In the genomic region with DNA sequence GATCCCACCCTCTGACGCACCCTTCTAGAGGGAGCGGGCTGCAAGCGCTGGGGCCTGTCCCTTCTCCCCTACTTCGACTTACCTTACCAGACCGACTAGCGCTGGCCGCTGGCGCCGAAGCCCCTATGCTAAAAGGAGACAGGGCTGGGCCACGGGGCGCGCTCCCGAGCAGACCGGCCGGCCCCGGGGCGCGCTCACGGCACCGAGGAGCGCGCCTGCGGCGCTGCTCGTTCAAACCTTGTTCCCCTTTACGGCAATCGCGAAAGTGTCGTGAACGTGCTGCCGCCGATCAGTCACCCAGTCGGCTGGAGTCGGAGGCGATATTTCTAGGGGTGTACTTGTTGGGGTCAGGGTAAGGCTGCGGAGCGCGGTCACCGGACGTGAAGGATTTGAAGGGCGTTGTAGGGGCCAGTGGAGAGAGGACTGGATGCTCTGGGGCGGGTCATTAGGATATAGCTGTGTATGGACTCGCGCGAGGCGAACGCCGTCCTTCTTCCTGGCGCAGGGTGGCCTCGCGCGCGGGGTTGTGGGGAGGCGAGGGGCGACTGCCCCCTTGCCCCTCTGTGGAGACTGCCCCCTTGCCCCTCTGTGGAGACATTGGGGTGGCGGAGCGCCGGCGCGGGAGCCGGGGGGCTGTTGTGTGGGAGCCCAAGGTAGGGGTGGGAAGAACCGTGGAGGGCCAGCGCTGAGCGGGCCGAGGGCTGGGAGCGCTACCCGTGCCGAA, we compare ENCODE assay signal across 1 cellular context.
A peak's percentile ranks its signal among the peaks of the same experiment; 100 is the strongest.
TF ChIP-seq lines count a peak whose summit lies in the region.

A gene (plus strand): TSS at position 268 of the 724 bp plus-strand sequence. CDS start 7,492 bp downstream, outside the sequence.
A gene (minus strand): TSS at position 138 of the 724 bp plus-strand sequence. CDS start 8,539 bp downstream, outside the sequence.

TF ChIP-seq in K562, 482 proteins besides CTCF, POLR2A, EP300 and RAD21 (continued from another document and continues in another):
- TF ChIP-seq, protein P1, sequence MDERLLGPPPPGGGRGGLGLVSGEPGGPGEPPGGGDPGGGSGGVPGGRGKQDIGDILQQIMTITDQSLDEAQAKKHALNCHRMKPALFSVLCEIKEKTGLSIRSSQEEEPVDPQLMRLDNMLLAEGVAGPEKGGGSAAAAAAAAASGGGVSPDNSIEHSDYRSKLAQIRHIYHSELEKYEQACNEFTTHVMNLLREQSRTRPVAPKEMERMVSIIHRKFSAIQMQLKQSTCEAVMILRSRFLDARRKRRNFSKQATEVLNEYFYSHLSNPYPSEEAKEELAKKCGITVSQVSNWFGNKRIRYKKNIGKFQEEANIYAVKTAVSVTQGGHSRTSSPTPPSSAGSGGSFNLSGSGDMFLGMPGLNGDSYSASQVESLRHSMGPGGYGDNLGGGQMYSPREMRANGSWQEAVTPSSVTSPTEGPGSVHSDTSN (CRISPR knock-in tag; IDR thresholded peaks at IDR 0.05; ENCODE audit: low read depth), result no peak
- TF ChIP-seq, protein P1 (tag; conservative IDR thresholded peaks at IDR 0.05; ENCODE audit: low read depth), result peak; percentile 33; the same call in 1 of the 2 replicates
- TF ChIP-seq MED1 (CRISPR knock-in tag; IDR thresholded peaks at IDR 0.05; ENCODE audit: borderline replicate concordance), result no peak
- TF ChIP-seq ZNF3 (CRISPR knock-in tag; IDR thresholded peaks at IDR 0.05), result no peak
- TF ChIP-seq KLF6 (CRISPR knock-in tag; IDR thresholded peaks at IDR 0.05; ENCODE audit: borderline replicate concordance), result no peak
- no peak for TF ChIP-seq U2AF2 (optimal IDR thresholded peaks at IDR 0.05; ENCODE audit: low read depth, low read length)
- TF ChIP-seq POLR2H (tag; IDR thresholded peaks at IDR 0.05; ENCODE audit: low read depth), result peak; percentile 53
- TF ChIP-seq HDAC2 (IDR thresholded peaks at IDR 0.05), result peak; percentile 85
- TF ChIP-seq, protein P2, sequence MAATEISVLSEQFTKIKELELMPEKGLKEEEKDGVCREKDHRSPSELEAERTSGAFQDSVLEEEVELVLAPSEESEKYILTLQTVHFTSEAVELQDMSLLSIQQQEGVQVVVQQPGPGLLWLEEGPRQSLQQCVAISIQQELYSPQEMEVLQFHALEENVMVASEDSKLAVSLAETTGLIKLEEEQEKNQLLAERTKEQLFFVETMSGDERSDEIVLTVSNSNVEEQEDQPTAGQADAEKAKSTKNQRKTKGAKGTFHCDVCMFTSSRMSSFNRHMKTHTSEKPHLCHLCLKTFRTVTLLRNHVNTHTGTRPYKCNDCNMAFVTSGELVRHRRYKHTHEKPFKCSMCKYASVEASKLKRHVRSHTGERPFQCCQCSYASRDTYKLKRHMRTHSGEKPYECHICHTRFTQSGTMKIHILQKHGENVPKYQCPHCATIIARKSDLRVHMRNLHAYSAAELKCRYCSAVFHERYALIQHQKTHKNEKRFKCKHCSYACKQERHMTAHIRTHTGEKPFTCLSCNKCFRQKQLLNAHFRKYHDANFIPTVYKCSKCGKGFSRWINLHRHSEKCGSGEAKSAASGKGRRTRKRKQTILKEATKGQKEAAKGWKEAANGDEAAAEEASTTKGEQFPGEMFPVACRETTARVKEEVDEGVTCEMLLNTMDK (IDR thresholded peaks at IDR 0.05; ENCODE audit: borderline replicate concordance, insufficient read depth, low read depth, low read length, poor library complexity, severe bottlenecking), result no peak
- TF ChIP-seq SLC30A9 (CRISPR knock-in tag; IDR thresholded peaks at IDR 0.05), result no peak
- TF ChIP-seq PYGO2 (tag; IDR thresholded peaks at IDR 0.05), result no peak
- TF ChIP-seq HNRNPUL1 (IDR thresholded peaks at IDR 0.05; ENCODE audit: low read length), result no peak
- TF ChIP-seq, protein P3, sequence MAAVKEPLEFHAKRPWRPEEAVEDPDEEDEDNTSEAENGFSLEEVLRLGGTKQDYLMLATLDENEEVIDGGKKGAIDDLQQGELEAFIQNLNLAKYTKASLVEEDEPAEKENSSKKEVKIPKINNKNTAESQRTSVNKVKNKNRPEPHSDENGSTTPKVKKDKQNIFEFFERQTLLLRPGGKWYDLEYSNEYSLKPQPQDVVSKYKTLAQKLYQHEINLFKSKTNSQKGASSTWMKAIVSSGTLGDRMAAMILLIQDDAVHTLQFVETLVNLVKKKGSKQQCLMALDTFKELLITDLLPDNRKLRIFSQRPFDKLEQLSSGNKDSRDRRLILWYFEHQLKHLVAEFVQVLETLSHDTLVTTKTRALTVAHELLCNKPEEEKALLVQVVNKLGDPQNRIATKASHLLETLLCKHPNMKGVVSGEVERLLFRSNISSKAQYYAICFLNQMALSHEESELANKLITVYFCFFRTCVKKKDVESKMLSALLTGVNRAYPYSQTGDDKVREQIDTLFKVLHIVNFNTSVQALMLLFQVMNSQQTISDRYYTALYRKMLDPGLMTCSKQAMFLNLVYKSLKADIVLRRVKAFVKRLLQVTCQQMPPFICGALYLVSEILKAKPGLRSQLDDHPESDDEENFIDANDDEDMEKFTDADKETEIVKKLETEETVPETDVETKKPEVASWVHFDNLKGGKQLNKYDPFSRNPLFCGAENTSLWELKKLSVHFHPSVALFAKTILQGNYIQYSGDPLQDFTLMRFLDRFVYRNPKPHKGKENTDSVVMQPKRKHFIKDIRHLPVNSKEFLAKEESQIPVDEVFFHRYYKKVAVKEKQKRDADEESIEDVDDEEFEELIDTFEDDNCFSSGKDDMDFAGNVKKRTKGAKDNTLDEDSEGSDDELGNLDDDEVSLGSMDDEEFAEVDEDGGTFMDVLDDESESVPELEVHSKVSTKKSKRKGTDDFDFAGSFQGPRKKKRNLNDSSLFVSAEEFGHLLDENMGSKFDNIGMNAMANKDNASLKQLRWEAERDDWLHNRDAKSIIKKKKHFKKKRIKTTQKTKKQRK (IDR thresholded peaks at IDR 0.05; ENCODE audit: borderline replicate concordance, low read depth, low read length), result no peak
- no peak; the same call in 1 of the 2 replicates for TF ChIP-seq ZBTB17 (CRISPR knock-in tag; IDR thresholded peaks at IDR 0.05)
- no peak for TF ChIP-seq SIRT6 (IDR thresholded peaks at IDR 0.05; ENCODE audit: low read depth, low read length)
- no peak for TF ChIP-seq ZNF408 (CRISPR knock-in tag; IDR thresholded peaks at IDR 0.05; ENCODE audit: low read depth)
- no peak for TF ChIP-seq KLF13 (tag; IDR thresholded peaks at IDR 0.05; ENCODE audit: borderline replicate concordance, low read depth)
- TF ChIP-seq, protein P4, sequence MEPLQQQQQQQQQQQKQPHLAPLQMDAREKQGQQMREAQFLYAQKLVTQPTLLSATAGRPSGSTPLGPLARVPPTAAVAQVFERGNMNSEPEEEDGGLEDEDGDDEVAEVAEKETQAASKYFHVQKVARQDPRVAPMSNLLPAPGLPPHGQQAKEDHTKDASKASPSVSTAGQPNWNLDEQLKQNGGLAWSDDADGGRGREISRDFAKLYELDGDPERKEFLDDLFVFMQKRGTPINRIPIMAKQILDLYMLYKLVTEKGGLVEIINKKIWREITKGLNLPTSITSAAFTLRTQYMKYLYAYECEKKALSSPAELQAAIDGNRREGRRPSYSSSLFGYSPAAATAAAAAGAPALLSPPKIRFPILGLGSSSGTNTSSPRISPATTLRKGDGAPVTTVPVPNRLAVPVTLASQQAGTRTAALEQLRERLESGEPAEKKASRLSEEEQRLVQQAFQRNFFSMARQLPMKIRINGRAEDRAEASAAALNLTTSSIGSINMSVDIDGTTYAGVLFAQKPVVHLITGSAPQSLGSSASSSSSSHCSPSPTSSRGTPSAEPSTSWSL (CRISPR knock-in tag; IDR thresholded peaks at IDR 0.05; ENCODE audit: borderline replicate concordance), result no peak
- no peak for TF ChIP-seq ZNF124 (CRISPR knock-in tag; IDR thresholded peaks at IDR 0.05)
- peak; percentile 43; the same call in 1 of the 2 replicates for TF ChIP-seq ELF1 (tag; IDR thresholded peaks at IDR 0.05)
- peak; percentile 65; the same call in 1 of the 2 replicates for TF ChIP-seq SMARCA5 (IDR thresholded peaks at IDR 0.05)
- TF ChIP-seq ZNF76 (CRISPR knock-in tag; IDR thresholded peaks at IDR 0.05; ENCODE audit: borderline replicate concordance), result no peak
- TF ChIP-seq, protein P5, sequence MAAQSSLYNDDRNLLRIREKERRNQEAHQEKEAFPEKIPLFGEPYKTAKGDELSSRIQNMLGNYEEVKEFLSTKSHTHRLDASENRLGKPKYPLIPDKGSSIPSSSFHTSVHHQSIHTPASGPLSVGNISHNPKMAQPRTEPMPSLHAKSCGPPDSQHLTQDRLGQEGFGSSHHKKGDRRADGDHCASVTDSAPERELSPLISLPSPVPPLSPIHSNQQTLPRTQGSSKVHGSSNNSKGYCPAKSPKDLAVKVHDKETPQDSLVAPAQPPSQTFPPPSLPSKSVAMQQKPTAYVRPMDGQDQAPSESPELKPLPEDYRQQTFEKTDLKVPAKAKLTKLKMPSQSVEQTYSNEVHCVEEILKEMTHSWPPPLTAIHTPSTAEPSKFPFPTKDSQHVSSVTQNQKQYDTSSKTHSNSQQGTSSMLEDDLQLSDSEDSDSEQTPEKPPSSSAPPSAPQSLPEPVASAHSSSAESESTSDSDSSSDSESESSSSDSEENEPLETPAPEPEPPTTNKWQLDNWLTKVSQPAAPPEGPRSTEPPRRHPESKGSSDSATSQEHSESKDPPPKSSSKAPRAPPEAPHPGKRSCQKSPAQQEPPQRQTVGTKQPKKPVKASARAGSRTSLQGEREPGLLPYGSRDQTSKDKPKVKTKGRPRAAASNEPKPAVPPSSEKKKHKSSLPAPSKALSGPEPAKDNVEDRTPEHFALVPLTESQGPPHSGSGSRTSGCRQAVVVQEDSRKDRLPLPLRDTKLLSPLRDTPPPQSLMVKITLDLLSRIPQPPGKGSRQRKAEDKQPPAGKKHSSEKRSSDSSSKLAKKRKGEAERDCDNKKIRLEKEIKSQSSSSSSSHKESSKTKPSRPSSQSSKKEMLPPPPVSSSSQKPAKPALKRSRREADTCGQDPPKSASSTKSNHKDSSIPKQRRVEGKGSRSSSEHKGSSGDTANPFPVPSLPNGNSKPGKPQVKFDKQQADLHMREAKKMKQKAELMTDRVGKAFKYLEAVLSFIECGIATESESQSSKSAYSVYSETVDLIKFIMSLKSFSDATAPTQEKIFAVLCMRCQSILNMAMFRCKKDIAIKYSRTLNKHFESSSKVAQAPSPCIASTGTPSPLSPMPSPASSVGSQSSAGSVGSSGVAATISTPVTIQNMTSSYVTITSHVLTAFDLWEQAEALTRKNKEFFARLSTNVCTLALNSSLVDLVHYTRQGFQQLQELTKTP (IDR thresholded peaks at IDR 0.05; ENCODE audit: low read depth in 1 of 2, partially characterized antibody in 2 of 2), result no peak
- TF ChIP-seq ADNP (tag; IDR thresholded peaks at IDR 0.05), result no peak
- TF ChIP-seq ZSCAN32 (CRISPR knock-in tag; IDR thresholded peaks at IDR 0.05), result no peak
- TF ChIP-seq MCM7 (IDR thresholded peaks at IDR 0.05), result no peak
- peak; percentile 67 for TF ChIP-seq MYC (IDR thresholded peaks at IDR 0.05; ENCODE audit: low read depth, low read length)
- peak; percentile 43; the same call in 1 of the 2 replicates for TF ChIP-seq MYC (CRISPR knock-in tag; IDR thresholded peaks at IDR 0.05; ENCODE audit: borderline replicate concordance, low read depth)
- peak; percentile 77 for TF ChIP-seq SMAD4 (CRISPR knock-in tag; conservative IDR thresholded peaks at IDR 0.05)
- TF ChIP-seq EWSR1 (IDR thresholded peaks at IDR 0.05; ENCODE audit: borderline replicate concordance, low read depth, partially characterized antibody), result no peak
- no peak for TF ChIP-seq ZNF586 (CRISPR knock-in tag; conservative IDR thresholded peaks at IDR 0.05)
- TF ChIP-seq NFATC3 (IDR thresholded peaks at IDR 0.05), result no peak
- peak; percentile 50; the same call in 1 of the 2 replicates for TF ChIP-seq GTF2F1 (IDR thresholded peaks at IDR 0.05; ENCODE audit: low read depth, low read length)
- no peak for TF ChIP-seq ZNF146 (CRISPR knock-in tag; IDR thresholded peaks at IDR 0.05; ENCODE audit: unreplicated experiment)
- no peak for TF ChIP-seq HMG20B (CRISPR knock-in tag; IDR thresholded peaks at IDR 0.05)
- TF ChIP-seq, protein P6, sequence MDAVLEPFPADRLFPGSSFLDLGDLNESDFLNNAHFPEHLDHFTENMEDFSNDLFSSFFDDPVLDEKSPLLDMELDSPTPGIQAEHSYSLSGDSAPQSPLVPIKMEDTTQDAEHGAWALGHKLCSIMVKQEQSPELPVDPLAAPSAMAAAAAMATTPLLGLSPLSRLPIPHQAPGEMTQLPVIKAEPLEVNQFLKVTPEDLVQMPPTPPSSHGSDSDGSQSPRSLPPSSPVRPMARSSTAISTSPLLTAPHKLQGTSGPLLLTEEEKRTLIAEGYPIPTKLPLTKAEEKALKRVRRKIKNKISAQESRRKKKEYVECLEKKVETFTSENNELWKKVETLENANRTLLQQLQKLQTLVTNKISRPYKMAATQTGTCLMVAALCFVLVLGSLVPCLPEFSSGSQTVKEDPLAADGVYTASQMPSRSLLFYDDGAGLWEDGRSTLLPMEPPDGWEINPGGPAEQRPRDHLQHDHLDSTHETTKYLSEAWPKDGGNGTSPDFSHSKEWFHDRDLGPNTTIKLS (IDR thresholded peaks at IDR 0.05; ENCODE audit: borderline replicate concordance, low read depth), result no peak
- TF ChIP-seq ASH1L (IDR thresholded peaks at IDR 0.05; ENCODE audit: borderline replicate concordance, low read depth, partially characterized antibody), result peak; percentile 33
- no peak for TF ChIP-seq ZZZ3 (IDR thresholded peaks at IDR 0.05)
- no peak for TF ChIP-seq CBFA2T3 (IDR thresholded peaks at IDR 0.05)
- TF ChIP-seq GTF2A2 (tag; IDR thresholded peaks at IDR 0.05), result no peak
- TF ChIP-seq, protein P7, sequence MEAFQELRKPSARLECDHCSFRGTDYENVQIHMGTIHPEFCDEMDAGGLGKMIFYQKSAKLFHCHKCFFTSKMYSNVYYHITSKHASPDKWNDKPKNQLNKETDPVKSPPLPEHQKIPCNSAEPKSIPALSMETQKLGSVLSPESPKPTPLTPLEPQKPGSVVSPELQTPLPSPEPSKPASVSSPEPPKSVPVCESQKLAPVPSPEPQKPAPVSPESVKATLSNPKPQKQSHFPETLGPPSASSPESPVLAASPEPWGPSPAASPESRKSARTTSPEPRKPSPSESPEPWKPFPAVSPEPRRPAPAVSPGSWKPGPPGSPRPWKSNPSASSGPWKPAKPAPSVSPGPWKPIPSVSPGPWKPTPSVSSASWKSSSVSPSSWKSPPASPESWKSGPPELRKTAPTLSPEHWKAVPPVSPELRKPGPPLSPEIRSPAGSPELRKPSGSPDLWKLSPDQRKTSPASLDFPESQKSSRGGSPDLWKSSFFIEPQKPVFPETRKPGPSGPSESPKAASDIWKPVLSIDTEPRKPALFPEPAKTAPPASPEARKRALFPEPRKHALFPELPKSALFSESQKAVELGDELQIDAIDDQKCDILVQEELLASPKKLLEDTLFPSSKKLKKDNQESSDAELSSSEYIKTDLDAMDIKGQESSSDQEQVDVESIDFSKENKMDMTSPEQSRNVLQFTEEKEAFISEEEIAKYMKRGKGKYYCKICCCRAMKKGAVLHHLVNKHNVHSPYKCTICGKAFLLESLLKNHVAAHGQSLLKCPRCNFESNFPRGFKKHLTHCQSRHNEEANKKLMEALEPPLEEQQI (IDR thresholded peaks at IDR 0.05), result no peak
- TF ChIP-seq, protein P8, sequence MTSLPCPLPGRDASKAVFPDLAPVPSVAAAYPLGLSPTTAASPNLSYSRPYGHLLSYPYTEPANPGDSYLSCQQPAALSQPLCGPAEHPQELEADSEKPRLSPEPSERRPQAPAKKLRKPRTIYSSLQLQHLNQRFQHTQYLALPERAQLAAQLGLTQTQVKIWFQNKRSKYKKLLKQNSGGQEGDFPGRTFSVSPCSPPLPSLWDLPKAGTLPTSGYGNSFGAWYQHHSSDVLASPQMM (CRISPR knock-in tag; IDR thresholded peaks at IDR 0.05), result no peak
- no peak for TF ChIP-seq ZNF24 (IDR thresholded peaks at IDR 0.05)
